In genomic region chr2:77228379-77228778, GRCh38 we compare ENCODE assay signal across 18 cellular contexts.
DNase-seq lines count a peak whose midpoint lies in the region; ATAC-seq and TF ChIP-seq lines count a peak whose summit lies in the region.
"Had no signal": no experiment of that assay in that cellular context is flagged by ENCODE, and none has a peak within 500 bp of the region (broad histone marks: within the 10 kb centered on the region; RNA-seq: fewer than 3 reads in every experiment).

No MANE protein-coding gene starts in this region.

- H3K36me3 Mint-ChIP-seq in nephron (ENCODE audit: low read depth), result no peaks in the 10 kb centered on the region
- H3K36me3 Mint-ChIP-seq in activated T-cell treated with anti-CD3 and anti-CD28 coated beads, Interleukin-2, amount 50 U/mL, for 24 hours (ENCODE audit: low read depth), result no peaks in the 10 kb centered on the region
- H3K36me3 Mint-ChIP-seq: CD4-positive, CD25-positive, alpha-beta regulatory T cell had no signal

- ATAC-seq in stimulated activated naive CD8-positive, alpha-beta T cell treated with anti-CD3 and anti-CD28 coated beads, Interleukin-15, Interleukin-2, amounts not matched to agents 100 U/mL and 50 U/mL, for 24 hours, result no peak
- ATAC-seq: activated CD8-positive, alpha-beta T cell treated with anti-CD3 and anti-CD28 coated beads, Interleukin-2, amount 10 ng/mL, durations not matched to agents 7 days and 5 days; activated T-helper 17 cell treated with anti-CD3 and anti-CD28 coated beads, Interleukin-2, amount 50 U/mL, for 72 hours had no signal

- H3K4me3 Mint-ChIP-seq in nephron, result no peak overlapping the region
- no peak overlapping the region for H3K4me3 Mint-ChIP-seq in activated T-cell treated with anti-CD3 and anti-CD28 coated beads, Interleukin-2, amount 50 U/mL, for 24 hours
- H3K4me3 Mint-ChIP-seq: activated CD8-positive, alpha-beta T cell treated with anti-CD3 and anti-CD28 coated beads, Interleukin-2, amount 10 ng/mL, durations not matched to agents 7 days and 5 days; activated T-helper 17 cell treated with anti-CD3 and anti-CD28 coated beads, Interleukin-2, amount 50 U/mL, for 72 hours had no signal

- no peaks in the 10 kb centered on the region for H3K9me3 Mint-ChIP-seq in nephron
- H3K9me3 Mint-ChIP-seq in activated T-cell treated with anti-CD3 and anti-CD28 coated beads, Interleukin-2, amount 50 U/mL, for 24 hours, result peaks cover 14% of the 10 kb centered on the region

- no peaks in the 10 kb centered on the region for H3K27me3 Mint-ChIP-seq in nephron (ENCODE audit: low read depth)
- no peaks in the 10 kb centered on the region for H3K27me3 Mint-ChIP-seq in activated T-cell treated with anti-CD3 and anti-CD28 coated beads, Interleukin-2, amount 50 U/mL, for 24 hours
- H3K27me3 Mint-ChIP-seq: activated T-helper 17 cell treated with anti-CD3 and anti-CD28 coated beads, Interleukin-2, amount 50 U/mL, for 72 hours; CD4-positive, CD25-positive, alpha-beta regulatory T cell had no signal

- peak overlapping the region in 2 of 3 experiments; percentile 30 to 71 for H3K27ac Mint-ChIP-seq in nephron
- no peak overlapping the region for H3K27ac Mint-ChIP-seq in activated T-cell treated with anti-CD3 and anti-CD28 coated beads, Interleukin-2, amount 50 U/mL, for 24 hours
- H3K27ac Mint-ChIP-seq: activated CD8-positive, alpha-beta T cell treated with anti-CD3 and anti-CD28 coated beads, Interleukin-2, amount 10 ng/mL, durations not matched to agents 7 days and 5 days; activated T-helper 17 cell treated with anti-CD3 and anti-CD28 coated beads, Interleukin-2, amount 50 U/mL, for 72 hours; CD4-positive, CD25-positive, alpha-beta regulatory T cell had no signal

- H3K4me1 Mint-ChIP-seq in nephron, result peaks cover 17% of the 10 kb centered on the region
- H3K4me1 Mint-ChIP-seq in activated T-cell treated with anti-CD3 and anti-CD28 coated beads, Interleukin-2, amount 50 U/mL, for 24 hours (ENCODE audit: low read depth), result no peaks in the 10 kb centered on the region
- H3K4me1 Mint-ChIP-seq: activated T-helper 17 cell treated with anti-CD3 and anti-CD28 coated beads, Interleukin-2, amount 50 U/mL, for 72 hours; CD4-positive, CD25-positive, alpha-beta regulatory T cell had no signal

- DNase-seq in NCI-H1417 (lab: John Stamatoyannopoulos, UW) (peak in 2 of 3 experiments; percentile 38 to 55), NCI-H1417 treated with DMSO at 0.1 percent for 48 hours (lab: John Stamatoyannopoulos, UW) (no peak), NCI-H1694 treated with DMSO at 0.1 percent for 48 hours (lab: John Stamatoyannopoulos, UW) (peak; percentile 76), astrocyte of the hippocampus (ENCODE audit: low read depth, low spot score) (peak; percentile 77), epidermal melanocyte (ENCODE audit: insufficient read length, low spot score) (no peak)
- no peak for DNase-seq in stimulated activated naive CD8-positive, alpha-beta T cell treated with anti-CD3 and anti-CD28 coated beads, Interleukin-15, Interleukin-2, amounts not matched to agents 100 U/mL and 50 U/mL, for 24 hours
- DNase-seq in activated T-cell treated with anti-CD3 and anti-CD28 coated beads, Interleukin-2, amount 50 U/mL, for 24 hours, result no peak
- DNase-seq: 8988T; activated CD8-positive, alpha-beta T cell treated with anti-CD3 and anti-CD28 coated beads, Interleukin-2, amount 10 ng/mL, durations not matched to agents 7 days and 5 days; CD4-positive, CD25-positive, alpha-beta regulatory T cell; colonic mucosa; GM23248; MM.1S; NCI-H526; Peyer's patch; stimulated activated CD4-positive, alpha-beta T cell treated with anti-CD3 and anti-CD28 coated beads, Interleukin-4, amount 100 ng/mL, for 4 hours had no signal

- TF ChIP-seq CTCF in nephron (IDR thresholded peaks at IDR 0.05; ENCODE audit: unreplicated experiment in 3 of 3), result no peak

Comparison
In these comparisons a context has a peak if more than half of its experiments do, and no peak if none do; other contexts are left out.
1. DNase-seq: peak in NCI-H1417 (2 of 3), NCI-H1694 treated with DMSO at 0.1 percent for 48 hours (single experiment) and astrocyte of the hippocampus (single experiment); none in NCI-H1417 treated with DMSO at 0.1 percent for 48 hours (single experiment), stimulated activated naive CD8-positive, alpha-beta T cell treated with anti-CD3 and anti-CD28 coated beads, Interleukin-15, Interleukin-2, amounts not matched to agents 100 U/mL and 50 U/mL, for 24 hours (single experiment), epidermal melanocyte (single experiment) and activated T-cell treated with anti-CD3 and anti-CD28 coated beads, Interleukin-2, amount 50 U/mL, for 24 hours (single experiment).